17 cellular contexts compared by ENCODE assay signal in the genomic region with DNA sequence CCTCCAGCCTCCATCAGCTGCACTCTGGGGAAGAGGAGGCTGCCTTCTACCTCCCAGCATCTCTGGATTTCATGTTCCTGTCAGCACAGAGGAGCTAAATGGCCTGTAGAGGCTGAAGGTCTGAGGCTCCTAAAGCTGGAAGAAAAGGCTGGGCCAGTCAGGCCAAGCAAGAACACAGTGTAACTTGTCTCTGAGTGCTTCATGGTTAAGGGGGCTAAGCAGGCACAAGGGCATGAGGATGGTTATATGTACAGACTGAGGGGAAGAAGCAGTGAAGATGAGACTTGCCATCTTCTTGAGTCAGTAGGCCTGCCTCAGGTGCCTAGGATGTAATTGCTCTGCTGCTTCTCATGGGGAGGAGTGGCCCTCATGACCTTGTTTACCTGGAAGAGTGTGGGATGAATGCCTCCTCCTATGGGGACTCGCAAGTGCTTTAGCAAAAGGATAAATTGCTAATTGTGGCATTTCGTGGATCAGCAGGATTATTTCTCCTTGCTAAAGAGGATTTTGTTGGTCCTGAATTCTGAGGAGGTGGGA. TPM values are rescaled to one million over a fixed set of nuclear protein-coding genes. Genes with fewer than 3 reads are reported as not detected.
DNase-seq lines count a peak whose midpoint lies in the region; ATAC-seq, FAIRE-seq and TF ChIP-seq lines count a peak whose summit lies in the region.
"Had no signal": no experiment of that assay in that cellular context is flagged by ENCODE, and none has a peak within 500 bp of the region (broad histone marks: within the 10 kb centered on the region; RNA-seq: fewer than 3 reads in every experiment).

No MANE protein-coding gene starts in this region.

- no peaks in the 10 kb centered on the region for H3K79me2 ChIP-seq in H1 (ENCODE audit: control insufficient read depth in 1 of 2, insufficient read depth in 2 of 2, low read length in 2 of 2)

- no peak for TF ChIP-seq CTCF in MCF 10A (IDR thresholded peaks at IDR 0.05; ENCODE audit: unreplicated experiment)
- no peak for TF ChIP-seq CTCF in breast epithelium (IDR thresholded peaks at IDR 0.05)
- no peak for TF ChIP-seq CTCF in H1 (IDR thresholded peaks at IDR 0.05; ENCODE audit: control extremely low read depth in 1 of 3, insufficient read depth in 1 of 3, low read depth in 1 of 3, low read length in 3 of 3)
- no peak for TF ChIP-seq CTCF in Caco-2 (IDR thresholded peaks at IDR 0.05; ENCODE audit: insufficient read depth in 1 of 2, low read depth in 1 of 2, low read length in 1 of 2, severe bottlenecking in 1 of 2, unreplicated experiment in 1 of 2)

- peak overlapping the region; percentile 27; the same call in 1 of the 2 replicates for H2BK5ac ChIP-seq in H1 (ENCODE audit: low read depth, low read length)

- peaks cover 29% of the 10 kb centered on the region for H3K36me3 Mint-ChIP-seq in MCF 10A (ENCODE audit: insufficient read depth, unreplicated experiment)
- H3K36me3 Mint-ChIP-seq in stimulated activated effector memory CD8-positive, alpha-beta T cell treated with anti-CD3 and anti-CD28 coated beads, Interleukin-12 subunit alpha, Interleukin-12 subunit beta, amount 100 ng/mL, for 72 hours = peaks cover 100% of the 10 kb centered on the region
- no peaks in the 10 kb centered on the region for H3K36me3 Mint-ChIP-seq in Caco-2 (ENCODE audit: insufficient read depth, unreplicated experiment)

- peak overlapping the region in 1 of 2 experiments; percentile 42; a peak in 2 of 4 replicates for H3K4me2 ChIP-seq in H1 (ENCODE audit: insufficient read depth in 1 of 2, low read depth in 2 of 2, low read length in 2 of 2)

- no peak overlapping the region for H3K27ac ChIP-seq in breast epithelium
- H3K27ac ChIP-seq in H1 (ENCODE audit: low read depth, low read length) = peak overlapping the region; percentile 26; the same call in 1 of the 2 replicates
- H3K27ac ChIP-seq: ovary had no signal

- no peaks in the 10 kb centered on the region for H3K23me2 ChIP-seq in H1 (ENCODE audit: low read depth, low read length)

- peak overlapping the region; percentile 93 for H2BK12ac ChIP-seq in H1 (ENCODE audit: low read depth, low read length)

- H3K27ac Mint-ChIP-seq in MCF 10A (ENCODE audit: low read depth, unreplicated experiment) (peak overlapping the region; percentile 19), Caco-2 (ENCODE audit: unreplicated experiment) (no peak overlapping the region)
- H3K27ac Mint-ChIP-seq in stimulated activated effector memory CD8-positive, alpha-beta T cell treated with anti-CD3 and anti-CD28 coated beads, Interleukin-12 subunit alpha, Interleukin-12 subunit beta, amount 100 ng/mL, for 72 hours = peak overlapping the region; percentile 79

- no peaks in the 10 kb centered on the region for H3K9me3 ChIP-seq in breast epithelium
- no peaks in the 10 kb centered on the region for H3K9me3 ChIP-seq in H1 (ENCODE audit: insufficient read depth in 2 of 2, low read depth in 1 of 2, low read length in 1 of 2)
- no peaks in the 10 kb centered on the region for H3K9me3 ChIP-seq in Caco-2
- H3K9me3 ChIP-seq: ovary had no signal

- H3K4me3 Mint-ChIP-seq in MCF 10A (ENCODE audit: unreplicated experiment) (no peak overlapping the region), Caco-2 (ENCODE audit: unreplicated experiment) (no peak overlapping the region)
- no peak overlapping the region for H3K4me3 Mint-ChIP-seq in stimulated activated effector memory CD8-positive, alpha-beta T cell treated with anti-CD3 and anti-CD28 coated beads, Interleukin-12 subunit alpha, Interleukin-12 subunit beta, amount 100 ng/mL, for 72 hours
- H3K4me3 Mint-ChIP-seq: activated T-helper 1 cell treated with anti-CD3 and anti-CD28 coated beads, Interleukin-12 subunit alpha, Interleukin-12 subunit beta, Interleukin-2, Interleukin-4 antibody, amounts not matched to agents 30 ng/mL and 10 ng/mL and 1 ng/mL, durations not matched to agents 14 hours and 24 hours and 36 hours had no signal

- no peak overlapping the region for H2AK5ac ChIP-seq in H1 (ENCODE audit: low read depth, low read length)

- peak overlapping the region; percentile 62 for H4K91ac ChIP-seq in H1 (replicated peaks; ENCODE audit: insufficient read length, low read length)

- H3K36me3 ChIP-seq in breast epithelium (no peaks in the 10 kb centered on the region), H1 (ENCODE audit: control insufficient read depth in 2 of 4, insufficient read depth in 4 of 4, low read length in 3 of 4) (peaks cover 0 to 4% (median 0%) of the 10 kb centered on the region in 4 experiments; a peak in 1 of 8 replicates), Caco-2 (ENCODE audit: control insufficient read depth, insufficient read depth, low read length) (peaks cover 1% of the 10 kb centered on the region; the same call in 1 of the 2 replicates)
- H3K36me3 ChIP-seq: ovary had no signal

- BruUV-seq in MCF 10A (replicated peaks; lab: Mats Ljungman, UMichigan) (no TSS peak), Caco-2 (replicated peaks; lab: Mats Ljungman, UMichigan) (no TSS peak)

- no peak for FAIRE-seq in H1 (lab: Jason Lieb, UNC)

- no peak overlapping the region for H3K56ac ChIP-seq in H1 (replicated peaks; ENCODE audit: insufficient read length, low read depth, low read length)

- H3K18ac ChIP-seq in H1 (ENCODE audit: extremely low read depth, low read length) = peak overlapping the region; percentile 62

- no peak overlapping the region for H3K9ac ChIP-seq in H1 (replicated peaks in 1 of 4; ENCODE audit: extremely low read depth in 1 of 4, low read depth in 3 of 4, low read length in 3 of 4)

- H3K27me3 ChIP-seq in breast epithelium (no peaks in the 10 kb centered on the region), H1 (replicated peaks in 1 of 4; ENCODE audit: control insufficient read depth in 3 of 4, extremely low read depth in 1 of 4, insufficient read depth in 3 of 4, low read length in 3 of 4) (no peaks in the 10 kb centered on the region; a peak in 1 of 7 replicates), Caco-2 (replicated peaks; ENCODE audit: control insufficient read depth, insufficient read depth, low read length) (no peaks in the 10 kb centered on the region)
- H3K27me3 ChIP-seq: ovary had no signal

- no peaks in the 10 kb centered on the region for H4K20me1 ChIP-seq in H1 (replicated peaks in 1 of 2; ENCODE audit: control insufficient read depth in 1 of 2, insufficient read depth in 2 of 2, low read length in 2 of 2)

- no peak overlapping the region for H3K4ac ChIP-seq in H1 (replicated peaks; ENCODE audit: insufficient read length, low read depth, low read length)

- CTCF ChIA-PET in MCF 10A (lab: Yijun Ruan, JAX) = interaction anchor here (0.6 kb wide), 1 partner anchor 96 kb away, joined by 3 read pairs; no protein-coding TSS in a partner anchor
- CTCF ChIA-PET in H1 (lab: Charles Lee; ENCODE audit: partially characterized antibody) = interaction anchor here (8.5 kb wide), 1 partner anchor 14 kb away, joined by 70 read pairs; no protein-coding TSS in a partner anchor
- CTCF ChIA-PET in Caco-2 (lab: Charles Lee) = interaction anchor here (0.6 kb wide), 3 partner anchors 76 to 140 kb away, joined by 3 to 11 read pairs (median 8); no protein-coding TSS in a partner anchor

- H3K27me3 Mint-ChIP-seq in MCF 10A (ENCODE audit: insufficient read depth, unreplicated experiment) = no peaks in the 10 kb centered on the region
- no peaks in the 10 kb centered on the region for H3K27me3 Mint-ChIP-seq in Caco-2 (ENCODE audit: insufficient read depth, unreplicated experiment)

- H3K9me3 Mint-ChIP-seq in MCF 10A (ENCODE audit: unreplicated experiment) = no peaks in the 10 kb centered on the region
- H3K9me3 Mint-ChIP-seq in stimulated activated effector memory CD8-positive, alpha-beta T cell treated with anti-CD3 and anti-CD28 coated beads, Interleukin-12 subunit alpha, Interleukin-12 subunit beta, amount 100 ng/mL, for 72 hours = no peaks in the 10 kb centered on the region
- H3K9me3 Mint-ChIP-seq in Caco-2 (ENCODE audit: unreplicated experiment) = no peaks in the 10 kb centered on the region
- H3K9me3 Mint-ChIP-seq: activated T-helper 1 cell treated with anti-CD3 and anti-CD28 coated beads, Interleukin-12 subunit alpha, Interleukin-12 subunit beta, Interleukin-2, Interleukin-4 antibody, amounts not matched to agents 30 ng/mL and 10 ng/mL and 1 ng/mL, durations not matched to agents 14 hours and 24 hours and 36 hours had no signal

- POLR2A ChIA-PET in MCF 10A (lab: Yijun Ruan, JAX) (no interaction called here), H1 (lab: Charles Lee; ENCODE audit: partially characterized antibody) (interaction anchor here (1.0 to 11.0 kb wide), 5 partner anchors 9 to 91 kb away, joined by 3 to 61 read pairs (median 3); no protein-coding TSS in a partner anchor), Caco-2 (lab: Charles Lee) (no interaction called here)

- intact Hi-C loops in MCF 10A (cut with micrococcal nuclease) = no loop called here
- intact Hi-C loops in breast epithelium (cut with DNase I; ENCODE audit: low total_unique reads) = no loop called here
- intact Hi-C loops in Caco-2 (cut with micrococcal nuclease; ENCODE audit: unreplicated experiment) = no loop called here

- no peak for DNase-seq in MCF 10A (ENCODE audit: unreplicated experiment)
- no peak for DNase-seq in breast epithelium (ENCODE audit: low spot score in 2 of 2)
- peak; percentile 34 for DNase-seq in NCI-H82 treated with DMSO at 0.1 percent for 48 hours (lab: John Stamatoyannopoulos, UW; ENCODE audit: unreplicated experiment)
- no peak for DNase-seq in H1 (ENCODE audit: low read depth in 1 of 2, low spot score in 2 of 2)
- DNase-seq in stimulated activated effector memory CD8-positive, alpha-beta T cell treated with anti-CD3 and anti-CD28 coated beads, Interleukin-12 subunit alpha, Interleukin-12 subunit beta, amount 100 ng/mL, for 72 hours (ENCODE audit: low spot score in 2 of 2) = no peak
- no peak for DNase-seq in Caco-2
- DNase-seq: activated CD4-positive, alpha-beta T cell treated with anti-CD3 and anti-CD28 coated beads for 1 hour; amygdala; central memory CD4-positive, alpha-beta T cell; left ventricle myocardium superior; NCI-H1417; ovary; SIG-M5 had no signal

- no peaks in the 10 kb centered on the region for H3K4me1 Mint-ChIP-seq in MCF 10A (ENCODE audit: insufficient read depth, unreplicated experiment)
- H3K4me1 Mint-ChIP-seq in stimulated activated effector memory CD8-positive, alpha-beta T cell treated with anti-CD3 and anti-CD28 coated beads, Interleukin-12 subunit alpha, Interleukin-12 subunit beta, amount 100 ng/mL, for 72 hours = peaks cover 41% of the 10 kb centered on the region
- peaks cover 24% of the 10 kb centered on the region for H3K4me1 Mint-ChIP-seq in Caco-2 (ENCODE audit: low read depth, unreplicated experiment)

- H2AFZ ChIP-seq in H1 (ENCODE audit: low read length) = no peak overlapping the region

- no peak overlapping the region for H3K14ac ChIP-seq in H1 (ENCODE audit: insufficient read length)

- no peak overlapping the region for H4K8ac ChIP-seq in H1 (ENCODE audit: extremely low read depth, insufficient read depth, low read length)

- TF ChIP-seq POLR2A in breast epithelium (IDR thresholded peaks at IDR 0.05) (no peak), H1 (IDR thresholded peaks at IDR 0.05; ENCODE audit: control extremely low read depth in 1 of 2, low read depth in 2 of 2, low read length in 2 of 2) (no peak)

- no peak overlapping the region for H3K23ac ChIP-seq in H1 (ENCODE audit: insufficient read length)

- TF ChIP-seq EP300 in H1 (IDR thresholded peaks at IDR 0.05; ENCODE audit: borderline replicate concordance in 1 of 2, low read depth in 2 of 2, low read length in 2 of 2) = no peak

- no peaks in the 10 kb centered on the region for H3K79me1 ChIP-seq in H1 (ENCODE audit: low read depth, low read length)

- H4K5ac ChIP-seq in H1 (ENCODE audit: insufficient read length, low read depth, low read length) = no peak overlapping the region

- H3K4me1 ChIP-seq in breast epithelium (no peaks in the 10 kb centered on the region), H1 (replicated peaks in 1 of 4; ENCODE audit: control insufficient read depth in 3 of 4, insufficient read depth in 4 of 4, low read length in 3 of 4) (peaks cover 0 to 20% (median 15%) of the 10 kb centered on the region in 4 experiments; a peak in 6 of 7 replicates), Caco-2 (peaks cover 19% of the 10 kb centered on the region)

- peak overlapping the region; percentile 2; the same call in 1 of the 2 replicates for H2BK20ac ChIP-seq in H1 (ENCODE audit: low read length)

- no peak overlapping the region for H3K4me3 ChIP-seq in breast epithelium
- no peak overlapping the region for H3K4me3 ChIP-seq in H1 (ENCODE audit: extremely low read depth in 1 of 4, insufficient read depth in 2 of 4, low read depth in 3 of 4, low read length in 4 of 4)
- no peak overlapping the region for H3K4me3 ChIP-seq in Caco-2 (ENCODE audit: low read depth, low read length)
- H3K4me3 ChIP-seq: ovary had no signal

- H2BK120ac ChIP-seq in H1 (replicated peaks; ENCODE audit: low read depth, low read length) = no peak overlapping the region

- WGBS in H1 (ENCODE audit: extremely low coverage in 1 of 2, insufficient coverage in 1 of 2, insufficient read length in 1 of 2, insufficient replicate concordance in 2 of 2, low coverage in 1 of 2, low lambda C conversion rate in 2 of 2, missing lambda C conversion rate in 1 of 2), 2 experiments = 81% methylated on average over 2 of the region's 2 CpGs; no CpG with 5 or more reads in 1 of the 2 experiments

- no peak for TF ChIP-seq RAD21 in H1 (IDR thresholded peaks at IDR 0.05 in 1 of 2, conservative IDR thresholded peaks at IDR 0.05 in 1 of 2; ENCODE audit: low read depth in 2 of 2, low read length in 2 of 2)

- no peak for ATAC-seq in stimulated activated effector memory CD8-positive, alpha-beta T cell treated with anti-CD3 and anti-CD28 coated beads, Interleukin-12 subunit alpha, Interleukin-12 subunit beta, amount 100 ng/mL, for 72 hours
- no peak for ATAC-seq in HG03039 (IDR thresholded peaks at IDR 0.05; ENCODE audit: unreplicated experiment)
- no peak for ATAC-seq in HG02981 (IDR thresholded peaks at IDR 0.05; ENCODE audit: unreplicated experiment)
- ATAC-seq: HCT116, left ventricle myocardium superior had no signal

- peak overlapping the region; percentile 73; the same call in 1 of the 2 replicates for H2BK15ac ChIP-seq in H1 (ENCODE audit: low read length)

RNA-seq across cellular contexts. Expression of gene PSMD5, which starts 8.7 kb away (rescaled TPM):
- total RNA-seq in MCF 10A (2022) = 71.0 and 91.0 TPM in 2 replicates
- total RNA-seq in breast epithelium = 10 to 100 TPM; 48.3 to 54.1 (median 50.3) TPM
- total RNA-seq in H1 (2021; fragmentation: NEBNext Ultra II Directional; extraction: Animal tissue kit (Norgen Biotek cat#: 25700)) = 30.0 and 30.5 TPM in 2 replicates
- 12.9 and 19.2 TPM in 2 replicates for polyA plus RNA-seq in H1 (2011; rRNA removed)
- 26.0 TPM for polyA plus RNA-seq in H1 (2011; cell fraction: cytosol; rRNA removed)
- 15.8 TPM for polyA plus RNA-seq in H1 (2011; cell fraction: nucleus; rRNA removed)
- polyA plus RNA-seq in H1 (2012, experiment 1 of 2) = 18.2 to 51.8 TPM (median 31.4 TPM) in 4 replicates
- 9.8 TPM for polyA plus RNA-seq in H1 (2012, experiment 2 of 2)
- polyA plus RNA-seq in H1 (2013, experiment 1 of 2) = 27.6 TPM
- 28.0 TPM for polyA plus RNA-seq in H1 (2013, experiment 2 of 2)
- 18.9 and 30.8 TPM in 2 replicates for polyA minus RNA-seq in H1 (2011; rRNA and poly(A)+ RNA removed)
- 33.9 TPM for polyA minus RNA-seq in H1 (2011; cell fraction: cytosol; rRNA and poly(A)+ RNA removed)
- polyA minus RNA-seq in H1 (2011; cell fraction: nucleus; rRNA and poly(A)+ RNA removed) = 15.0 TPM
- total RNA-seq in Caco-2 (2022) = 53.7 and 68.1 TPM in 2 replicates

RNA-seq across cellular contexts. Expression of gene PHF19, which starts 25.5 kb away (rescaled TPM):
- total RNA-seq in MCF 10A (2022) (39.6 and 61.0 TPM in 2 replicates), breast epithelium (10 to 100 TPM; 16.5 to 33.1 (median 19.0) TPM), Caco-2 (2022) (75.9 and 76.3 TPM in 2 replicates)
- 30.2 and 31.8 TPM in 2 replicates for total RNA-seq in H1 (2021; fragmentation: NEBNext Ultra II Directional; extraction: Animal tissue kit (Norgen Biotek cat#: 25700))
- polyA plus RNA-seq in H1 (2011; rRNA removed) = 28.2 and 31.0 TPM in 2 replicates
- polyA plus RNA-seq in H1 (2011; cell fraction: cytosol; rRNA removed) = 25.8 TPM
- 48.1 TPM for polyA plus RNA-seq in H1 (2011; cell fraction: nucleus; rRNA removed)
- 26.2 to 35.4 TPM (median 31.5 TPM) in 4 replicates for polyA plus RNA-seq in H1 (2012, experiment 1 of 2)
- 29.9 TPM for polyA plus RNA-seq in H1 (2012, experiment 2 of 2)
- polyA plus RNA-seq in H1 (2013, experiment 1 of 2) = 24.5 TPM
- 23.1 TPM for polyA plus RNA-seq in H1 (2013, experiment 2 of 2)
- polyA minus RNA-seq in H1 (2011; rRNA and poly(A)+ RNA removed) = 26.6 and 43.7 TPM in 2 replicates
- polyA minus RNA-seq in H1 (2011; cell fraction: cytosol; rRNA and poly(A)+ RNA removed) = 16.2 TPM
- 28.2 TPM for polyA minus RNA-seq in H1 (2011; cell fraction: nucleus; rRNA and poly(A)+ RNA removed)

RNA-seq across cellular contexts. Expression of gene FBXW2, which starts 58.2 kb away (rescaled TPM):
- 53.9 and 58.4 TPM in 2 replicates for total RNA-seq in MCF 10A (2022)
- total RNA-seq in breast epithelium = 10 to 100 TPM; 44.9 to 49.9 (median 49.8) TPM
- total RNA-seq in H1 (2021; fragmentation: NEBNext Ultra II Directional; extraction: Animal tissue kit (Norgen Biotek cat#: 25700)) = 60.2 and 65.3 TPM in 2 replicates
- polyA plus RNA-seq in H1 (2011; rRNA removed) = 17.5 and 19.2 TPM in 2 replicates
- polyA plus RNA-seq in H1 (2011; cell fraction: cytosol; rRNA removed) = 28.3 TPM
- 17.3 TPM for polyA plus RNA-seq in H1 (2011; cell fraction: nucleus; rRNA removed)
- 23.6 to 35.1 TPM (median 27.4 TPM) in 4 replicates for polyA plus RNA-seq in H1 (2012, experiment 1 of 2)
- 5.0 TPM for polyA plus RNA-seq in H1 (2012, experiment 2 of 2)
- 18.8 TPM for polyA plus RNA-seq in H1 (2013, experiment 1 of 2)
- 19.9 TPM for polyA plus RNA-seq in H1 (2013, experiment 2 of 2)
- polyA minus RNA-seq in H1 (2011; rRNA and poly(A)+ RNA removed) = 66.5 and 79.3 TPM in 2 replicates
- 24.1 TPM for polyA minus RNA-seq in H1 (2011; cell fraction: cytosol; rRNA and poly(A)+ RNA removed)
- polyA minus RNA-seq in H1 (2011; cell fraction: nucleus; rRNA and poly(A)+ RNA removed) = 30.6 TPM
- total RNA-seq in Caco-2 (2022) = 72.7 and 74.3 TPM in 2 replicates
